8 cellular contexts compared by ENCODE assay signal in genomic region chr2:142980246-142981068, GRCh38.
DNase-seq lines count a peak whose midpoint lies in the region; ATAC-seq and TF ChIP-seq lines count a peak whose summit lies in the region.

No MANE protein-coding gene starts in this region.

- H3K27ac Mint-ChIP-seq in CD8-positive, alpha-beta T cell = no peak overlapping the region

- TF ChIP-seq CTCF in CD8-positive, alpha-beta T cell (IDR thresholded peaks at IDR 0.05) = peak; percentile 65
- TF ChIP-seq CTCF in HL-60 (IDR thresholded peaks at IDR 0.05; ENCODE audit: insufficient read depth, low read length) (peak; percentile 9), RWPE2 (IDR thresholded peaks at IDR 0.05; ENCODE audit: poor library complexity, severe bottlenecking) (peak; percentile 86), uterus (IDR thresholded peaks at IDR 0.05) (peak in 1 of 4 experiments; percentile 34)

- H3K27ac ChIP-seq in CD8-positive, alpha-beta T cell (ENCODE audit: low read depth, low read length) = no peak overlapping the region
- H3K27ac ChIP-seq in HL-60 (replicated peaks) (no peak overlapping the region), RWPE2 (ENCODE audit: poor library complexity, severe bottlenecking) (no peak overlapping the region), uterus (no peak overlapping the region)

- H3K9me3 ChIP-seq in CD8-positive, alpha-beta T cell (ENCODE audit: low read length) = no peaks in the 10 kb centered on the region
- H3K9me3 ChIP-seq in RWPE2 (ENCODE audit: severe bottlenecking) (no peaks in the 10 kb centered on the region), uterus (no peaks in the 10 kb centered on the region)

- no peak for TF ChIP-seq POLR2A in uterus (IDR thresholded peaks at IDR 0.05)

- H3K4me1 Mint-ChIP-seq in CD8-positive, alpha-beta T cell (ENCODE audit: low read depth) = no peaks in the 10 kb centered on the region

- no peaks in the 10 kb centered on the region for H3K36me3 ChIP-seq in CD8-positive, alpha-beta T cell (ENCODE audit: insufficient read depth, low read length)
- no peaks in the 10 kb centered on the region for H3K36me3 ChIP-seq in RWPE2 (ENCODE audit: low read depth)
- no peaks in the 10 kb centered on the region for H3K36me3 ChIP-seq in uterus

- peaks cover 4% of the 10 kb centered on the region for H3K27me3 Mint-ChIP-seq in CD8-positive, alpha-beta T cell (ENCODE audit: low read depth)

- no peaks in the 10 kb centered on the region for H3K27me3 ChIP-seq in CD8-positive, alpha-beta T cell (ENCODE audit: insufficient read depth, low read length)
- H3K27me3 ChIP-seq in HL-60 (ENCODE audit: insufficient read depth, poor library complexity, severe bottlenecking) (peaks cover 6% of the 10 kb centered on the region), RWPE2 (ENCODE audit: insufficient read depth, poor library complexity, severe bottlenecking) (no peaks in the 10 kb centered on the region), uterus (no peaks in the 10 kb centered on the region)

- CTCF ChIA-PET in CD8-positive, alpha-beta T cell (lab: Charles Lee) = interaction anchor here (0.6 to 2.0 kb wide), 4 partner anchors 9 to 966 kb away, joined by 3 to 9 read pairs (median 3); no protein-coding TSS in a partner anchor

- intact Hi-C loops in CD8-positive, alpha-beta T cell (cut with DNase I, micrococcal nuclease) = no loop called here
- intact Hi-C loops in uterus (cut with DNase I; ENCODE audit: low total_unique reads) = no loop called here

- H3K4me3 ChIP-seq in CD8-positive, alpha-beta T cell (ENCODE audit: low read depth, low read length) = no peak overlapping the region
- no peak overlapping the region for H3K4me3 ChIP-seq in HL-60 (replicated peaks; ENCODE audit: insufficient read depth, low read length)
- H3K4me3 ChIP-seq in RWPE2 (ENCODE audit: severe bottlenecking) = no peak overlapping the region
- H3K4me3 ChIP-seq in uterus = no peak overlapping the region

- DNase-seq in CD8-positive, alpha-beta T cell = no peak
- DNase-seq in HL-60 (ENCODE audit: low read depth in 1 of 2, low spot score in 1 of 2) (no peak), RWPE2 (ENCODE audit: low spot score) (no peak), fibroblast of the conjunctiva (ENCODE audit: low read depth) (peak; percentile 30), stromal cell of bone marrow (ENCODE audit: low read depth) (peak; percentile 24), uterus (no peak)
- no peak for DNase-seq in activated CD4-positive, alpha-beta T cell treated with anti-CD3 and anti-CD28 coated beads, Interleukin-2, amount 50 U/mL, for 1 hour

- no peaks in the 10 kb centered on the region for H3K9me3 Mint-ChIP-seq in CD8-positive, alpha-beta T cell

- H3K4me3 Mint-ChIP-seq in CD8-positive, alpha-beta T cell = no peak overlapping the region

- no peaks in the 10 kb centered on the region for H3K4me1 ChIP-seq in CD8-positive, alpha-beta T cell (ENCODE audit: insufficient read depth, low read length)
- H3K4me1 ChIP-seq in RWPE2 (ENCODE audit: insufficient read depth, poor library complexity, severe bottlenecking) (peaks cover 5% of the 10 kb centered on the region), uterus (no peaks in the 10 kb centered on the region)

- POLR2A ChIA-PET in CD8-positive, alpha-beta T cell (lab: Charles Lee) = no interaction called here

- H3K36me3 Mint-ChIP-seq in CD8-positive, alpha-beta T cell = no peaks in the 10 kb centered on the region

- ATAC-seq in CD8-positive, alpha-beta T cell = no peak
- peak; percentile 49 for ATAC-seq in GM19023 (IDR thresholded peaks at IDR 0.05; ENCODE audit: unreplicated experiment)
- peak; percentile 71 for ATAC-seq in RWPE2 (ENCODE audit: low read depth)

Comparison
In these comparisons a context has a peak if more than half of its experiments do, and no peak if none do; other contexts are left out.
1. DNase-seq: peak in fibroblast of the conjunctiva (single experiment) and stromal cell of bone marrow (single experiment); none in CD8-positive, alpha-beta T cell (0 of 7), HL-60 (0 of 2), RWPE2 (single experiment), uterus (0 of 2) and activated CD4-positive, alpha-beta T cell treated with anti-CD3 and anti-CD28 coated beads, Interleukin-2, amount 50 U/mL, for 1 hour (single experiment).